In the genomic region with DNA sequence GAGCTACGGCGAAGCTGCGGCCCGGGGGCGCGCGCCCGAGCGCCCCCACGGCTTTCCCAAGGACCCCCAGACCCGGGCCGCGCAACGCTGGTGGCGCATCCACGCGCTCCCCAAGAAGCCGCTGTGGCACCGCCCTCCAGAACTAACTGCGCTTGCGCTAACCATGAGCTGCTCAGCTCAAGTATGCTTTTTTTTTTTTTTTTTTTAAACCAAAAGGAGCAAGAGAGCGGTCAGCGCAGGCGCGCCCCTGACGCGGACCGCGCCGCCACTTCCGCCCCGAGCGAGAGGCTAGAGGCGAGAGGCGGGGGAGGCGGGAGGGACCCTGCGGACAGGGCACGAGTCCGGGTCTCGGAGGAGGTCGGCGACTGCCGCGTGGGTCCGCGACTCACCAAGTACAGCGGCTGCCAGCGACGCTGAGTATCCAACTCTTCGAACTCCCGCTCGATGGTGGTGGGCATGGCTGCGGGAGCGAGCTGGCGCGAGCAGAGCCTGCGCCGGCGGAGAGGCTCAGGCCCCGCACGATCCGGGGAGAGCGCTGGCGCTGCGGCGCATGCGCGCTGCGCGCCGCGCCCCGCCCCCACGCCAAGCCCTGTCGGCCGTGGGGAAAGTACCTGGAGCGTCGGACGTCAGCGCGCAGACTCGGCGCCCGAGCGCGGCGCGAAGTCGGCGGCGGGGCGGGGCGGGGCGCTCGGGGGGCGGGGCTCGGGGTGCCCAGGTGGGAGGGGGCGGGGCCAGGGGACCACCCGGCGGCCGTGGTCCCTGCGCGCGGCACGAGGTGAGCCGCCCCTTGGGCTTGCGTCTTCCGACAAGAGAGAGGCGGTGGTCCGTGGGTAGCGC, we compare ENCODE assay signal across 1 cellular context.
A peak's percentile ranks its signal among the peaks of the same experiment; 100 is the strongest.
TF ChIP-seq lines count a peak whose summit lies in the region.

A gene (minus strand): TSS at position 554 of the 837 bp plus-strand sequence. CDS start 96 bp downstream, at position 458.

TF ChIP-seq in HepG2, 621 proteins besides CTCF, POLR2A, EP300 and RAD21 (continued from another document and continues in another):
- TF ChIP-seq, protein P1, sequence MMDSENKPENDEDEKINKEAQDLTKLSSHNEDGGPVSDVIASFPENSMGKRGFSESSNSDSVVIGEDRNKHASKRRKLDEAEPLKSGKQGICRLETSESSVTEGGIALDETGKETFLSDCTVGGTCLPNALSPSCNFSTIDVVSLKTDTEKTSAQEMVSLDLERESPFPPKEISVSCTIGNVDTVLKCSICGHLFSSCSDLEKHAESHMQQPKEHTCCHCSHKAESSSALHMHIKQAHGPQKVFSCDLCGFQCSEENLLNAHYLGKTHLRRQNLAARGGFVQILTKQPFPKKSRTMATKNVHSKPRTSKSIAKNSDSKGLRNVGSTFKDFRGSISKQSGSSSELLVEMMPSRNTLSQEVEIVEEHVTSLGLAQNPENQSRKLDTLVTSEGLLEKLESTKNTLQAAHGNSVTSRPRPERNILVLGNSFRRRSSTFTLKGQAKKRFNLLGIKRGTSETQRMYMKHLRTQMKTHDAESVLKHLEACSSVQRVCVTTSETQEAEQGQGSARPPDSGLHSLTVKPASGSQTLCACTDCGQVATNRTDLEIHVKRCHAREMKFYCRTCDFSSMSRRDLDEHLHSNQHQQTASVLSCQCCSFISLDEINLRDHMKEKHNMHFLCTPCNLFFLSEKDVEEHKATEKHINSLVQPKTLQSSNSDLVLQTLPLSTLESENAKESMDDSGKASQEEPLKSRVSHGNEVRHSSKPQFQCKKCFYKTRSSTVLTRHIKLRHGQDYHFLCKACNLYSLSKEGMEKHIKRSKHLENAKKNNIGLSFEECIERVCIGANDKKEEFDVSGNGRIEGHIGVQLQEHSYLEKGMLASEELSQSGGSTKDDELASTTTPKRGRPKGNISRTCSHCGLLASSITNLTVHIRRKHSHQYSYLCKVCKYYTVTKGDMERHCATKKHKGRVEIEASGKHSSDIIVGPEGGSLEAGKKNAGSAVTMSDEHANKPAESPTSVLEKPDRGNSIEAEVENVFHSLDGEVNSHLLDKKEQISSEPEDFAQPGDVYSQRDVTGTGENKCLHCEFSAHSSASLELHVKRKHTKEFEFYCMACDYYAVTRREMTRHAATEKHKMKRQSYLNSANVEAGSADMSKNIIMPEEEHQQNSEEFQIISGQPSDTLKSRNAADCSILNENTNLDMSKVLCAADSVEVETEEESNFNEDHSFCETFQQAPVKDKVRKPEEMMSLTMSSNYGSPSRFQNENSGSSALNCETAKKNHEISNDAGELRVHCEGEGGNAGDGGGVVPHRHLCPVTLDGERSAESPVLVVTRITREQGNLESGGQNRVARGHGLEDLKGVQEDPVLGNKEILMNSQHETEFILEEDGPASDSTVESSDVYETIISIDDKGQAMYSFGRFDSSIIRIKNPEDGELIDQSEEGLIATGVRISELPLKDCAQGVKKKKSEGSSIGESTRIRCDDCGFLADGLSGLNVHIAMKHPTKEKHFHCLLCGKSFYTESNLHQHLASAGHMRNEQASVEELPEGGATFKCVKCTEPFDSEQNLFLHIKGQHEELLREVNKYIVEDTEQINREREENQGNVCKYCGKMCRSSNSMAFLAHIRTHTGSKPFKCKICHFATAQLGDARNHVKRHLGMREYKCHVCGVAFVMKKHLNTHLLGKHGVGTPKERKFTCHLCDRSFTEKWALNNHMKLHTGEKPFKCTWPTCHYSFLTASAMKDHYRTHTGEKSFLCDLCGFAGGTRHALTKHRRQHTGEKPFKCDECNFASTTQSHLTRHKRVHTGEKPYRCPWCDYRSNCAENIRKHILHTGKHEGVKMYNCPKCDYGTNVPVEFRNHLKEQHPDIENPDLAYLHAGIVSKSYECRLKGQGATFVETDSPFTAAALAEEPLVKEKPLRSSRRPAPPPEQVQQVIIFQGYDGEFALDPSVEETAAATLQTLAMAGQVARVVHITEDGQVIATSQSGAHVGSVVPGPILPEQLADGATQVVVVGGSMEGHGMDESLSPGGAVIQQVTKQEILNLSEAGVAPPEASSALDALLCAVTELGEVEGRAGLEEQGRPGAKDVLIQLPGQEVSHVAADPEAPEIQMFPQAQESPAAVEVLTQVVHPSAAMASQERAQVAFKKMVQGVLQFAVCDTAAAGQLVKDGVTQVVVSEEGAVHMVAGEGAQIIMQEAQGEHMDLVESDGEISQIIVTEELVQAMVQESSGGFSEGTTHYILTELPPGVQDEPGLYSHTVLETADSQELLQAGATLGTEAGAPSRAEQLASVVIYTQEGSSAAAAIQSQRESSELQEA (CRISPR knock-in tag; IDR thresholded peaks at IDR 0.05; ENCODE audit: not compliant biosample characterization), result peak; percentile 67
- peak; percentile 64; the same call in 1 of the 2 replicates for TF ChIP-seq SSRP1 (CRISPR knock-in tag; IDR thresholded peaks at IDR 0.05)
- no peak for TF ChIP-seq ZNF780A (CRISPR knock-in tag; IDR thresholded peaks at IDR 0.05)
- TF ChIP-seq SAP130 (CRISPR knock-in tag; IDR thresholded peaks at IDR 0.05; ENCODE audit: low read depth), result peak; percentile 81
- peak; percentile 54; the same call in 1 of the 2 replicates for TF ChIP-seq ZNF598 (CRISPR knock-in tag; IDR thresholded peaks at IDR 0.05; ENCODE audit: borderline replicate concordance)
- TF ChIP-seq, protein P2, sequence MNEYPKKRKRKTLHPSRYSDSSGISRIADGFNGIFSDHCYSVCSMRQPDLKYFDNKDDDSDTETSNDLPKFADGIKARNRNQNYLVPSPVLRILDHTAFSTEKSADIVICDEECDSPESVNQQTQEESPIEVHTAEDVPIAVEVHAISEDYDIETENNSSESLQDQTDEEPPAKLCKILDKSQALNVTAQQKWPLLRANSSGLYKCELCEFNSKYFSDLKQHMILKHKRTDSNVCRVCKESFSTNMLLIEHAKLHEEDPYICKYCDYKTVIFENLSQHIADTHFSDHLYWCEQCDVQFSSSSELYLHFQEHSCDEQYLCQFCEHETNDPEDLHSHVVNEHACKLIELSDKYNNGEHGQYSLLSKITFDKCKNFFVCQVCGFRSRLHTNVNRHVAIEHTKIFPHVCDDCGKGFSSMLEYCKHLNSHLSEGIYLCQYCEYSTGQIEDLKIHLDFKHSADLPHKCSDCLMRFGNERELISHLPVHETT (CRISPR knock-in tag; conservative IDR thresholded peaks at IDR 0.05), result no peak; the same call in 1 of the 2 replicates
- no peak for TF ChIP-seq ZNF841 (CRISPR knock-in tag; IDR thresholded peaks at IDR 0.05; ENCODE audit: borderline replicate concordance)
- TF ChIP-seq ZNF607 (CRISPR knock-in tag; IDR thresholded peaks at IDR 0.05; ENCODE audit: borderline replicate concordance), result peak; percentile 85; the same call in 1 of the 2 replicates
- TF ChIP-seq ZNF343 (CRISPR knock-in tag; IDR thresholded peaks at IDR 0.05), result 0 out of 2 replicates have a peak, but pooled peaks have one; percentile 52
- TF ChIP-seq, protein P3, sequence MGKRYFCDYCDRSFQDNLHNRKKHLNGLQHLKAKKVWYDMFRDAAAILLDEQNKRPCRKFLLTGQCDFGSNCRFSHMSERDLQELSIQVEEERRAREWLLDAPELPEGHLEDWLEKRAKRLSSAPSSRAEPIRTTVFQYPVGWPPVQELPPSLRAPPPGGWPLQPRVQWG (CRISPR knock-in tag; IDR thresholded peaks at IDR 0.05; ENCODE audit: borderline replicate concordance, low read depth), result no peak
- TF ChIP-seq ZNF24 (IDR thresholded peaks at IDR 0.05), result no peak
- TF ChIP-seq REL (CRISPR knock-in tag; conservative IDR thresholded peaks at IDR 0.05), result no peak
- TF ChIP-seq ZNF235 (CRISPR knock-in tag; IDR thresholded peaks at IDR 0.05; ENCODE audit: borderline replicate concordance), result peak; percentile 93; the same call in 1 of the 2 replicates
- TF ChIP-seq SALL2 (CRISPR knock-in tag; IDR thresholded peaks at IDR 0.05), result peak; percentile 95
- 0 out of 2 replicates have a peak, but pooled peaks have one; percentile 32 for TF ChIP-seq ZFP37 (CRISPR knock-in tag; IDR thresholded peaks at IDR 0.05; ENCODE audit: borderline replicate concordance)
- TF ChIP-seq ZNF256 (CRISPR knock-in tag; conservative IDR thresholded peaks at IDR 0.05), result 0 out of 2 replicates have a peak, but pooled peaks have one; percentile 50
- TF ChIP-seq, protein P4, sequence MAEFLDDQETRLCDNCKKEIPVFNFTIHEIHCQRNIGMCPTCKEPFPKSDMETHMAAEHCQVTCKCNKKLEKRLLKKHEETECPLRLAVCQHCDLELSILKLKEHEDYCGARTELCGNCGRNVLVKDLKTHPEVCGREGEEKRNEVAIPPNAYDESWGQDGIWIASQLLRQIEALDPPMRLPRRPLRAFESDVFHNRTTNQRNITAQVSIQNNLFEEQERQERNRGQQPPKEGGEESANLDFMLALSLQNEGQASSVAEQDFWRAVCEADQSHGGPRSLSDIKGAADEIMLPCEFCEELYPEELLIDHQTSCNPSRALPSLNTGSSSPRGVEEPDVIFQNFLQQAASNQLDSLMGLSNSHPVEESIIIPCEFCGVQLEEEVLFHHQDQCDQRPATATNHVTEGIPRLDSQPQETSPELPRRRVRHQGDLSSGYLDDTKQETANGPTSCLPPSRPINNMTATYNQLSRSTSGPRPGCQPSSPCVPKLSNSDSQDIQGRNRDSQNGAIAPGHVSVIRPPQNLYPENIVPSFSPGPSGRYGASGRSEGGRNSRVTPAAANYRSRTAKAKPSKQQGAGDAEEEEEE (CRISPR knock-in tag; IDR thresholded peaks at IDR 0.05; ENCODE audit: borderline replicate concordance), result peak; percentile 38; the same call in 1 of the 2 replicates
- TF ChIP-seq, protein P5, sequence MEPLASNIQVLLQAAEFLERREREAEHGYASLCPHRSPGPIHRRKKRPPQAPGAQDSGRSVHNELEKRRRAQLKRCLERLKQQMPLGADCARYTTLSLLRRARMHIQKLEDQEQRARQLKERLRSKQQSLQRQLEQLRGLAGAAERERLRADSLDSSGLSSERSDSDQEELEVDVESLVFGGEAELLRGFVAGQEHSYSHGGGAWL (CRISPR knock-in tag; IDR thresholded peaks at IDR 0.05), result peak; percentile 74; the same call in 1 of the 2 replicates
- TF ChIP-seq, protein P6, sequence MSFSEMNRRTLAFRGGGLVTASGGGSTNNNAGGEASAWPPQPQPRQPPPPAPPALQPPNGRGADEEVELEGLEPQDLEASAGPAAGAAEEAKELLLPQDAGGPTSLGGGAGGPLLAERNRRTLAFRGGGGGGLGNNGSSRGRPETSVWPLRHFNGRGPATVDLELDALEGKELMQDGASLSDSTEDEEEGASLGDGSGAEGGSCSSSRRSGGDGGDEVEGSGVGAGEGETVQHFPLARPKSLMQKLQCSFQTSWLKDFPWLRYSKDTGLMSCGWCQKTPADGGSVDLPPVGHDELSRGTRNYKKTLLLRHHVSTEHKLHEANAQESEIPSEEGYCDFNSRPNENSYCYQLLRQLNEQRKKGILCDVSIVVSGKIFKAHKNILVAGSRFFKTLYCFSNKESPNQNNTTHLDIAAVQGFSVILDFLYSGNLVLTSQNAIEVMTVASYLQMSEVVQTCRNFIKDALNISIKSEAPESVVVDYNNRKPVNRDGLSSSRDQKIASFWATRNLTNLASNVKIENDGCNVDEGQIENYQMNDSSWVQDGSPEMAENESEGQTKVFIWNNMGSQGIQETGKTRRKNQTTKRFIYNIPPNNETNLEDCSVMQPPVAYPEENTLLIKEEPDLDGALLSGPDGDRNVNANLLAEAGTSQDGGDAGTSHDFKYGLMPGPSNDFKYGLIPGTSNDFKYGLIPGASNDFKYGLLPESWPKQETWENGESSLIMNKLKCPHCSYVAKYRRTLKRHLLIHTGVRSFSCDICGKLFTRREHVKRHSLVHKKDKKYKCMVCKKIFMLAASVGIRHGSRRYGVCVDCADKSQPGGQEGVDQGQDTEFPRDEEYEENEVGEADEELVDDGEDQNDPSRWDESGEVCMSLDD (CRISPR knock-in tag; IDR thresholded peaks at IDR 0.05; ENCODE audit: borderline replicate concordance), result no peak
- TF ChIP-seq, protein P7, sequence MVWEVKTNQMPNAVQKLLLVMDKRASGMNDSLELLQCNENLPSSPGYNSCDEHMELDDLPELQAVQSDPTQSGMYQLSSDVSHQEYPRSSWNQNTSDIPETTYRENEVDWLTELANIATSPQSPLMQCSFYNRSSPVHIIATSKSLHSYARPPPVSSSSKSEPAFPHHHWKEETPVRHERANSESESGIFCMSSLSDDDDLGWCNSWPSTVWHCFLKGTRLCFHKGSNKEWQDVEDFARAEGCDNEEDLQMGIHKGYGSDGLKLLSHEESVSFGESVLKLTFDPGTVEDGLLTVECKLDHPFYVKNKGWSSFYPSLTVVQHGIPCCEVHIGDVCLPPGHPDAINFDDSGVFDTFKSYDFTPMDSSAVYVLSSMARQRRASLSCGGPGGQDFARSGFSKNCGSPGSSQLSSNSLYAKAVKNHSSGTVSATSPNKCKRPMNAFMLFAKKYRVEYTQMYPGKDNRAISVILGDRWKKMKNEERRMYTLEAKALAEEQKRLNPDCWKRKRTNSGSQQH (CRISPR knock-in tag; IDR thresholded peaks at IDR 0.05; ENCODE audit: low read depth), result no peak
- TF ChIP-seq ZNF589 (CRISPR knock-in tag; conservative IDR thresholded peaks at IDR 0.05), result peak; percentile 69
- TF ChIP-seq MAZ (IDR thresholded peaks at IDR 0.05; ENCODE audit: borderline replicate concordance, low read depth, low read length), result peak; percentile 34; the same call in 1 of the 2 replicates
- peak; percentile 96 for TF ChIP-seq MAZ (CRISPR knock-in tag; IDR thresholded peaks at IDR 0.05; ENCODE audit: low read depth)
- peak; percentile 82; the same call in 1 of the 2 replicates for TF ChIP-seq ZNF724P (CRISPR knock-in tag; IDR thresholded peaks at IDR 0.05; ENCODE audit: borderline replicate concordance)
- TF ChIP-seq, protein P8, sequence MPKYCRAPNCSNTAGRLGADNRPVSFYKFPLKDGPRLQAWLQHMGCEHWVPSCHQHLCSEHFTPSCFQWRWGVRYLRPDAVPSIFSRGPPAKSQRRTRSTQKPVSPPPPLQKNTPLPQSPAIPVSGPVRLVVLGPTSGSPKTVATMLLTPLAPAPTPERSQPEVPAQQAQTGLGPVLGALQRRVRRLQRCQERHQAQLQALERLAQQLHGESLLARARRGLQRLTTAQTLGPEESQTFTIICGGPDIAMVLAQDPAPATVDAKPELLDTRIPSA (CRISPR knock-in tag; IDR thresholded peaks at IDR 0.05; ENCODE audit: borderline replicate concordance), result peak; percentile 70; the same call in 1 of the 2 replicates
- TF ChIP-seq MIER3 (CRISPR knock-in tag; IDR thresholded peaks at IDR 0.05; ENCODE audit: borderline replicate concordance), result no peak
- TF ChIP-seq DPF2 (CRISPR knock-in tag; IDR thresholded peaks at IDR 0.05; ENCODE audit: borderline replicate concordance, low read depth), result 0 out of 2 replicates have a peak, but pooled peaks have one; percentile 25
- TF ChIP-seq, protein P9, sequence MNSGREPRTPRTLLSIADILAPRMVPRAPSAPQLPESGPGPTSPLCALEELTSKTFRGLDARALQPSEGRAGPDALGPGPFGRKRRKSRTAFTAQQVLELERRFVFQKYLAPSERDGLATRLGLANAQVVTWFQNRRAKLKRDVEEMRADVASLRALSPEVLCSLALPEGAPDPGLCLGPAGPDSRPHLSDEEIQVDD (CRISPR knock-in tag; IDR thresholded peaks at IDR 0.05; ENCODE audit: borderline replicate concordance), result peak; percentile 78; the same call in 1 of the 2 replicates
- no peak for TF ChIP-seq ZNF569 (CRISPR knock-in tag; IDR thresholded peaks at IDR 0.05; ENCODE audit: borderline replicate concordance)
- TF ChIP-seq, protein P10, sequence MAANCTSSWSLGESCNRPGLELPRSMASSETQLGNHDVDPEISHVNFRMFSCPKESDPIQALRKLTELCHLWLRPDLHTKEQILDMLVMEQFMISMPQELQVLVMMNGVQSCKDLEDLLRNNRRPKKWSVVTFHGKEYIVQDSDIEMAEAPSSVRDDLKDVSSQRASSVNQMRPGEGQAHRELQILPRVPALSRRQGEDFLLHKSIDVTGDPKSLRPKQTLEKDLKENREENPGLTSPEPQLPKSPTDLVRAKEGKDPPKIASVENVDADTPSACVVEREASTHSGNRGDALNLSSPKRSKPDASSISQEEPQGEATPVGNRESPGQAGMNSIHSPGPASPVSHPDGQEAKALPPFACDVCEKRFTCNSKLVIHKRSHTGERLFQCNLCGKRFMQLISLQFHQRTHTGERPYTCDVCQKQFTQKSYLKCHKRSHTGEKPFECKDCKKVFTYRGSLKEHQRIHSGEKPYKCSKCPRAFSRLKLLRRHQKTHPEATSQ (CRISPR knock-in tag; IDR thresholded peaks at IDR 0.05; ENCODE audit: borderline replicate concordance), result 0 out of 2 replicates have a peak, but pooled peaks have one; percentile 17
- TF ChIP-seq ZSCAN21 (CRISPR knock-in tag; IDR thresholded peaks at IDR 0.05; ENCODE audit: borderline replicate concordance), result peak; percentile 87; the same call in 1 of the 2 replicates
- TF ChIP-seq ZNF737 (CRISPR knock-in tag; IDR thresholded peaks at IDR 0.05; ENCODE audit: borderline replicate concordance), result no peak
